Comparison of ENCODE assay signal across 1 cellular context in the genomic region with DNA sequence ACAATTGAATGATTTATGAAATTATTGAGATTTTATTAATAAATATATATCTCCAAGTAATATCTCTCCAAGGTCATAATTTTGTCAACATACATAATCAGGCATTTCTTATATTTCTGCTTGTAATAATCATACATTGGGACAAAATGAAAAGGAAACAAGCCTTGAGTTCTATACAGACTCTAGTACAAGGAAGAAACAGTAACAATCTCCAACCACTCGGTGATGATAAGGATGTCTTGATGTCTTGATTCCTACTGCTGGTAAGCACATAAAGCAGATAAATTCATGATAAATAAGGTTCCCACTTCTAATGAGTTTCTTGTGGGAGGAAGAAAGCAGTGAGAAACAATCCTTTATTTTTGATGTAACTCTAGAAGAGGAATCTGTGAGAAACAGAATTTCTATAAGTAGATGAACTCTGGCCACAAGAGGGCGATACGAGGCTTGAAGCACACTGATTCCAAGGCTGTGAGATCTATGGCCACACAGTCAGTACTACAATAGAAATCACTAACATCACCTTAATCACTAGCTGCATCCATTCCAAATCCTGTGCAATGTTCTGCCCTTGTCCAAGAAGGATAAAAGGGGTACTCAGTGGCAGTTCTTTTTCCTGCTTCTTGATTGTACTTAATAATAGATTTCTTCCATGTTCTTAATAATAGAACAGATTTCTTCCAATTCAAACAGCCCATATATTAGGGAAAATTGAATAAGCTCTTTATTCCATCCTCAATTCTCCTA.
TF ChIP-seq lines count a peak whose summit lies in the region.

No MANE protein-coding gene starts in this region.

TF ChIP-seq in GM23338, 12 proteins besides CTCF, POLR2A, EP300 and RAD21 (continued from another document):
- TF ChIP-seq, protein P1, sequence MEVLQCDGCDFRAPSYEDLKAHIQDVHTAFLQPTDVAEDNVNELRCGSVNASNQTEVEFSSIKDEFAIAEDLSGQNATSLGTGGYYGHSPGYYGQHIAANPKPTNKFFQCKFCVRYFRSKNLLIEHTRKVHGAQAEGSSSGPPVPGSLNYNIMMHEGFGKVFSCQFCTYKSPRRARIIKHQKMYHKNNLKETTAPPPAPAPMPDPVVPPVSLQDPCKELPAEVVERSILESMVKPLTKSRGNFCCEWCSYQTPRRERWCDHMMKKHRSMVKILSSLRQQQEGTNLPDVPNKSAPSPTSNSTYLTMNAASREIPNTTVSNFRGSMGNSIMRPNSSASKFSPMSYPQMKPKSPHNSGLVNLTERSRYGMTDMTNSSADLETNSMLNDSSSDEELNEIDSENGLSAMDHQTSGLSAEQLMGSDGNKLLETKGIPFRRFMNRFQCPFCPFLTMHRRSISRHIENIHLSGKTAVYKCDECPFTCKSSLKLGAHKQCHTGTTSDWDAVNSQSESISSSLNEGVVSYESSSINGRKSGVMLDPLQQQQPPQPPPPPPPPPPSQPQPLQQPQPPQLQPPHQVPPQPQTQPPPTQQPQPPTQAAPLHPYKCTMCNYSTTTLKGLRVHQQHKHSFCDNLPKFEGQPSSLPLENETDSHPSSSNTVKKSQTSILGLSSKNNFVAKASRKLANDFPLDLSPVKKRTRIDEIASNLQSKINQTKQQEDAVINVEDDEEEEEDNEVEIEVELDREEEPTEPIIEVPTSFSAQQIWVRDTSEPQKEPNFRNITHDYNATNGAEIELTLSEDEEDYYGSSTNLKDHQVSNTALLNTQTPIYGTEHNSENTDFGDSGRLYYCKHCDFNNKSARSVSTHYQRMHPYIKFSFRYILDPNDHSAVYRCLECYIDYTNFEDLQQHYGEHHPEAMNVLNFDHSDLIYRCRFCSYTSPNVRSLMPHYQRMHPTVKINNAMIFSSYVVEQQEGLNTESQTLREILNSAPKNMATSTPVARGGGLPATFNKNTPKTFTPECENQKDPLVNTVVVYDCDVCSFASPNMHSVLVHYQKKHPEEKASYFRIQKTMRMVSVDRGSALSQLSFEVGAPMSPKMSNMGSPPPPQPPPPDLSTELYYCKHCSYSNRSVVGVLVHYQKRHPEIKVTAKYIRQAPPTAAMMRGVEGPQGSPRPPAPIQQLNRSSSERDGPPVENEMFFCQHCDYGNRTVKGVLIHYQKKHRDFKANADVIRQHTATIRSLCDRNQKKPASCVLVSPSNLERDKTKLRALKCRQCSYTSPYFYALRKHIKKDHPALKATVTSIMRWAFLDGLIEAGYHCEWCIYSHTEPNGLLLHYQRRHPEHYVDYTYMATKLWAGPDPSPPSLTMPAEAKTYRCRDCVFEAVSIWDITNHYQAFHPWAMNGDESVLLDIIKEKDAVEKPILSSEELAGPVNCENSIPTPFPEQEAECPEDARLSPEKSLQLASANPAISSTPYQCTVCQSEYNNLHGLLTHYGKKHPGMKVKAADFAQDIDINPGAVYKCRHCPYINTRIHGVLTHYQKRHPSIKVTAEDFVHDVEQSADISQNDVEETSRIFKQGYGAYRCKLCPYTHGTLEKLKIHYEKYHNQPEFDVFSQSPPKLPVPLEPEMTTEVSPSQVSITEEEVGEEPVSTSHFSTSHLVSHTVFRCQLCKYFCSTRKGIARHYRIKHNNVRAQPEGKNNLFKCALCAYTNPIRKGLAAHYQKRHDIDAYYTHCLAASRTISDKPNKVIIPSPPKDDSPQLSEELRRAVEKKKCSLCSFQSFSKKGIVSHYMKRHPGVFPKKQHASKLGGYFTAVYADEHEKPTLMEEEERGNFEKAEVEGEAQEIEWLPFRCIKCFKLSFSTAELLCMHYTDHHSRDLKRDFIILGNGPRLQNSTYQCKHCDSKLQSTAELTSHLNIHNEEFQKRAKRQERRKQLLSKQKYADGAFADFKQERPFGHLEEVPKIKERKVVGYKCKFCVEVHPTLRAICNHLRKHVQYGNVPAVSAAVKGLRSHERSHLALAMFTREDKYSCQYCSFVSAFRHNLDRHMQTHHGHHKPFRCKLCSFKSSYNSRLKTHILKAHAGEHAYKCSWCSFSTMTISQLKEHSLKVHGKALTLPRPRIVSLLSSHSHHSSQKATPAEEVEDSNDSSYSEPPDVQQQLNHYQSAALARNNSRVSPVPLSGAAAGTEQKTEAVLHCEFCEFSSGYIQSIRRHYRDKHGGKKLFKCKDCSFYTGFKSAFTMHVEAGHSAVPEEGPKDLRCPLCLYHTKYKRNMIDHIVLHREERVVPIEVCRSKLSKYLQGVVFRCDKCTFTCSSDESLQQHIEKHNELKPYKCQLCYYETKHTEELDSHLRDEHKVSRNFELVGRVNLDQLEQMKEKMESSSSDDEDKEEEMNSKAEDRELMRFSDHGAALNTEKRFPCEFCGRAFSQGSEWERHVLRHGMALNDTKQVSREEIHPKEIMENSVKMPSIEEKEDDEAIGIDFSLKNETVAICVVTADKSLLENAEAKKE (CRISPR knock-in tag; IDR thresholded peaks at IDR 0.05): no peak
- TF ChIP-seq NANOG (IDR thresholded peaks at IDR 0.05; ENCODE audit: borderline replicate concordance): no peak
- TF ChIP-seq EZH2 (IDR thresholded peaks at IDR 0.05; ENCODE audit: low read depth, unreplicated experiment): no peak
- no peak for TF ChIP-seq ZNF114 (CRISPR knock-in tag; IDR thresholded peaks at IDR 0.05)
- no peak for TF ChIP-seq JUNB (IDR thresholded peaks at IDR 0.05; ENCODE audit: unreplicated experiment)
- no peak for TF ChIP-seq CREB1 (CRISPR knock-in tag; IDR thresholded peaks at IDR 0.05; ENCODE audit: low read depth)
